Comparison of ENCODE assay signal across 26 cellular contexts in genomic region chr7:135386181-135386580, GRCh38.
DNase-seq lines count a peak whose midpoint lies in the region; ATAC-seq and TF ChIP-seq lines count a peak whose summit lies in the region.
"Had no signal": no experiment of that assay in that cellular context is flagged by ENCODE, and none has a peak within 500 bp of the region (broad histone marks: within the 10 kb centered on the region; RNA-seq: fewer than 3 reads in every experiment).

No MANE protein-coding gene starts in this region.

- peak; percentile 30 for DNase-seq in HCEC 1CT
- DNase-seq in fibroblast of villous mesenchyme (ENCODE audit: low read depth), result peak; percentile 26
- DNase-seq in activated CD4-positive, alpha-beta T cell treated with anti-CD3 and anti-CD28 coated beads, Interleukin-2, amount 50 U/mL, for 48 hours, result no peak
- no peak for DNase-seq in superior temporal gyrus (ENCODE audit: extremely low spot score)
- no peak for DNase-seq in Calu3
- DNase-seq: activated CD4-positive, CD25-positive, alpha-beta regulatory T cell; activated CD8-positive, alpha-beta T cell treated with anti-CD3 and anti-CD28 coated beads for 36 hours; activated T-cell treated with anti-CD3 and anti-CD28 coated beads for 4 hours; adrenal gland; caudate nucleus; CD8-positive, alpha-beta memory T cell; DMS79 treated with DMSO at 0.1 percent for 48 hours; dorsolateral prefrontal cortex; mucosa of descending colon; posterior cingulate gyrus; sigmoid colon; T1000; uterus had no signal

- H3K27ac ChIP-seq in VCaP, result peak overlapping the region; percentile 37
- H3K27ac ChIP-seq: adrenal gland, dorsolateral prefrontal cortex, epithelial cell of prostate, foreskin keratinocyte, hepatocyte, HL-60, neural progenitor cell, sigmoid colon, suprapubic skin, uterus had no signal

- no TSS peak for BruUV-seq in Calu3 (replicated peaks; lab: Mats Ljungman, UMichigan)

- H3K4me3 ChIP-seq in fibroblast of villous mesenchyme (ENCODE audit: low read depth, low read length), result no peak overlapping the region
- H3K4me3 ChIP-seq: adrenal gland, dorsolateral prefrontal cortex, hepatocyte, mucosa of descending colon, neural progenitor cell, sigmoid colon, suprapubic skin, uterus had no signal

- no peak overlapping the region for H3K4me3 Mint-ChIP-seq in Calu3 (ENCODE audit: low read depth, unreplicated experiment)
- H3K4me3 Mint-ChIP-seq: activated CD8-positive, alpha-beta T cell treated with anti-CD3 and anti-CD28 coated beads for 36 hours; CD8-positive, alpha-beta memory T cell; neural progenitor cell had no signal

- H3K36me3 Mint-ChIP-seq in Calu3 (ENCODE audit: insufficient read depth, unreplicated experiment), result no peaks in the 10 kb centered on the region

- H3K27ac Mint-ChIP-seq in Calu3 (ENCODE audit: unreplicated experiment), result no peak overlapping the region
- H3K27ac Mint-ChIP-seq: activated CD8-positive, alpha-beta T cell treated with anti-CD3 and anti-CD28 coated beads for 36 hours; neural progenitor cell had no signal

- CTCF ChIA-PET in Calu3 (lab: Charles Lee), result no interaction called here

- intact Hi-C loops in Calu3 (cut with micrococcal nuclease; ENCODE audit: unreplicated experiment), result no loop called here

- H3K27me3 Mint-ChIP-seq in Calu3 (ENCODE audit: unreplicated experiment), result no peaks in the 10 kb centered on the region
- H3K27me3 Mint-ChIP-seq: activated CD8-positive, alpha-beta T cell treated with anti-CD3 and anti-CD28 coated beads for 36 hours; CD8-positive, alpha-beta memory T cell had no signal

- H3K9me3 Mint-ChIP-seq in Calu3 (ENCODE audit: low read depth, unreplicated experiment), result no peaks in the 10 kb centered on the region
- H3K9me3 Mint-ChIP-seq: activated CD8-positive, alpha-beta T cell treated with anti-CD3 and anti-CD28 coated beads for 36 hours; CD8-positive, alpha-beta memory T cell; neural progenitor cell had no signal

- no peak for ATAC-seq in HG03442 (IDR thresholded peaks at IDR 0.05; ENCODE audit: unreplicated experiment)
- ATAC-seq: activated CD8-positive, alpha-beta T cell treated with anti-CD3 and anti-CD28 coated beads for 36 hours; foreskin keratinocyte; mucosa of descending colon had no signal

- TF ChIP-seq CTCF in VCaP (conservative IDR thresholded peaks at IDR 0.05) (no peak), fibroblast of villous mesenchyme (IDR thresholded peaks at IDR 0.05; ENCODE audit: insufficient read depth, low read depth, low read length) (no peak), Calu3 (IDR thresholded peaks at IDR 0.05; ENCODE audit: unreplicated experiment) (no peak)

- no peaks in the 10 kb centered on the region for H3K4me1 Mint-ChIP-seq in Calu3 (ENCODE audit: low read depth, unreplicated experiment)

Comparison
In these comparisons a context has a peak if more than half of its experiments do, and no peak if none do; other contexts are left out.
1. DNase-seq: peak in HCEC 1CT (single experiment) and fibroblast of villous mesenchyme (single experiment); none in activated CD4-positive, alpha-beta T cell treated with anti-CD3 and anti-CD28 coated beads, Interleukin-2, amount 50 U/mL, for 48 hours (0 of 2), superior temporal gyrus (single experiment) and Calu3 (single experiment).